Comparison of ENCODE assay signal across 17 cellular contexts in genomic region chrX:40947276-40947675, GRCh38.
A peak's percentile ranks its signal among the peaks of the same experiment; 100 is the strongest.
DNase-seq lines count a peak whose midpoint lies in the region; ATAC-seq, FAIRE-seq and TF ChIP-seq lines count a peak whose summit lies in the region.
"Had no signal": no experiment of that assay in that cellular context is flagged by ENCODE, and none has a peak within 500 bp of the region (broad histone marks: within the 10 kb centered on the region; RNA-seq: fewer than 3 reads in every experiment).

No MANE protein-coding gene starts in this region.

- ATAC-seq in mucosa of descending colon (no peak), GM18520 (IDR thresholded peaks at IDR 0.05; ENCODE audit: unreplicated experiment) (no peak)
- ATAC-seq in activated T-cell treated with anti-CD3 and anti-CD28 coated beads, Interleukin-2, amount 50 U/mL, for 4 hours = no peak
- ATAC-seq: gastroesophageal sphincter had no signal

- H3K9me3 Mint-ChIP-seq in activated T-cell treated with anti-CD3 and anti-CD28 coated beads, Interleukin-2, amount 50 U/mL, for 4 hours = peaks cover 4% of the 10 kb centered on the region

- H3K27me3 Mint-ChIP-seq in activated T-cell treated with anti-CD3 and anti-CD28 coated beads, Interleukin-2, amount 50 U/mL, for 4 hours (ENCODE audit: low read depth) = peaks cover 2% of the 10 kb centered on the region

- H3K4me3 ChIP-seq in SJCRH30 (no peak overlapping the region), fibroblast of pulmonary artery (replicated peaks; ENCODE audit: low read depth, low read length) (no peak overlapping the region), skeletal muscle cell (ENCODE audit: low read depth, low read length) (no peak overlapping the region), mucosa of descending colon (no peak overlapping the region)
- H3K4me3 ChIP-seq: gastroesophageal sphincter, suprapubic skin had no signal

- intact Hi-C loops in mucosa of descending colon (cut with DNase I, micrococcal nuclease) = no loop called here

- H3K27ac ChIP-seq in SJCRH30 = peak overlapping the region; percentile 66
- no peak overlapping the region for H3K27ac ChIP-seq in substantia nigra (ENCODE audit: low read depth, low read length, poor library complexity, severe bottlenecking)
- H3K27ac ChIP-seq: suprapubic skin, VCaP had no signal

- H3K27me3 ChIP-seq in SJCRH30 = no peaks in the 10 kb centered on the region
- H3K27me3 ChIP-seq: gastroesophageal sphincter, suprapubic skin had no signal

- TF ChIP-seq CTCF in fibroblast of pulmonary artery (IDR thresholded peaks at IDR 0.05; ENCODE audit: low read length, missing control alignments) = no peak
- no peak for TF ChIP-seq CTCF in mucosa of descending colon (IDR thresholded peaks at IDR 0.05)

- no peak for DNase-seq in GM12892 (ENCODE audit: insufficient read length)
- DNase-seq in SJCRH30 = peak; percentile 61 to 68
- peak; percentile 71 for DNase-seq in fibroblast of pulmonary artery (ENCODE audit: low read depth)
- peak; percentile 65 for DNase-seq in skeletal muscle cell (ENCODE audit: low read depth)
- DNase-seq in mucosa of descending colon = no peak
- DNase-seq in substantia nigra (lab: John Stamatoyannopoulos, UW) = no peak
- DNase-seq in activated T-cell treated with anti-CD3 and anti-CD28 coated beads, Interleukin-2, amount 50 U/mL, for 4 hours = no peak
- DNase-seq: activated gamma-delta T cell; effector CD8-positive, alpha-beta T cell; NCI-H1417; SW 1271 had no signal

- TF ChIP-seq POLR2A in GM12892 (IDR thresholded peaks at IDR 0.05; ENCODE audit: low read depth, low read length) = no peak

- H3K9me3 ChIP-seq in SJCRH30 (replicated peaks) (no peaks in the 10 kb centered on the region), mucosa of descending colon (no peaks in the 10 kb centered on the region)
- H3K9me3 ChIP-seq: gastroesophageal sphincter, suprapubic skin had no signal

- H3K4me1 ChIP-seq in SJCRH30 (peaks cover 14% of the 10 kb centered on the region), mucosa of descending colon (ENCODE audit: low read depth) (no peaks in the 10 kb centered on the region)
- H3K4me1 ChIP-seq: suprapubic skin had no signal

- no peak overlapping the region for H3K4me3 Mint-ChIP-seq in activated T-cell treated with anti-CD3 and anti-CD28 coated beads, Interleukin-2, amount 50 U/mL, for 4 hours
- H3K4me3 Mint-ChIP-seq: CD14-positive monocyte had no signal

- H3K4me1 Mint-ChIP-seq in activated T-cell treated with anti-CD3 and anti-CD28 coated beads, Interleukin-2, amount 50 U/mL, for 4 hours (ENCODE audit: low read depth) = peaks cover 7% of the 10 kb centered on the region

- no peaks in the 10 kb centered on the region for H3K36me3 Mint-ChIP-seq in activated T-cell treated with anti-CD3 and anti-CD28 coated beads, Interleukin-2, amount 50 U/mL, for 4 hours (ENCODE audit: insufficient read depth)
- H3K36me3 Mint-ChIP-seq: CD14-positive monocyte had no signal

- H3K36me3 ChIP-seq in SJCRH30 (no peaks in the 10 kb centered on the region), mucosa of descending colon (ENCODE audit: low read depth) (no peaks in the 10 kb centered on the region)
- H3K36me3 ChIP-seq: gastroesophageal sphincter, suprapubic skin had no signal

- peak; percentile 40 for FAIRE-seq in GM12892 (lab: Jason Lieb, UNC)
- FAIRE-seq: GM19239 had no signal

Comparison
In these comparisons a context has a peak if more than half of its experiments do, and no peak if none do; other contexts are left out.
1. DNase-seq: peak in SJCRH30 (2 of 2), fibroblast of pulmonary artery (single experiment) and skeletal muscle cell (single experiment); none in GM12892 (single experiment), mucosa of descending colon (0 of 3), substantia nigra (0 of 49) and activated T-cell treated with anti-CD3 and anti-CD28 coated beads, Interleukin-2, amount 50 U/mL, for 4 hours (single experiment).